9 cellular contexts compared by ENCODE assay signal in the genomic region with DNA sequence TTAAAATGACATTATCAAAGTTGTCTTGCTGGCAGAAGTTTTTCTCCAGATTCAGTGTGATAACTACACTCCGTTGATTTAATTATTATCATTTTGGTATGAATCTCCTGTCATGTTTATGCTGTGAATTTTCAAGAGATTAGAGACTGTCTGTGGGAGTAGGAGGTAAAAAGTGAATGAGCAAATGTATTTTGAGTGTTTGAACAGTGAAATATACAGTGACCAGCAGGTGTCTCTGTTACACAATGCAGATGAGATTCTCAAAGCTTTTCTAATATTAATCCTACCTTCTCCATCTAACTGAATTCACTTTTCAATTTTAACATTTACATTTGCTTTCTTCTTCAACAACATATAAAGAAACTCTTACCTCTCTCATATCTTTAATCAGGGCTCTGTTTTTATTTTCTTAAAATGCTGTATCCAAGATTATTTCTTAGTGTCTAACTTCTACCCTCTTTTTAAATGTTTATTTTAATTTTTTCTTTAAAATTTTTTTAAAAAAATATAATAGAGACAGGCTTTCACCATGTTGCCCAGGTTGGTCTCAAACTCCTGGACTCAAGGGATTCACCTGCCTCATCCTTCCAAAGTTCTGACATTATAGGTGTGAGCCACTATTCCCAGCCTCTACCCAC. TPM values are rescaled to one million over a fixed set of nuclear protein-coding genes. Genes with fewer than 3 reads are reported as not detected.
DNase-seq lines count a peak whose midpoint lies in the region; ATAC-seq and TF ChIP-seq lines count a peak whose summit lies in the region.
"Had no signal": no experiment of that assay in that cellular context is flagged by ENCODE, and none has a peak within 500 bp of the region (broad histone marks: within the 10 kb centered on the region; RNA-seq: fewer than 3 reads in every experiment).

No MANE protein-coding gene starts in this region.

- intact Hi-C loops in upper lobe of right lung (cut with DNase I) = no loop called here
- intact Hi-C loops in activated T-helper 2 cell treated with anti-CD3 and anti-CD28 coated beads, Interferon-gamma antibody, Interleukin-2, Interleukin-4, amounts not matched to agents 10 μg/mL and 5 μg/mL and 100 μg/mL, durations not matched to agents 14 hours and 24 hours and 36 hours (cut with micrococcal nuclease) = loop anchor here (1.0 to 5.0 kb wide), 3 partner anchors 370 to 1079 kb away; no protein-coding TSS in a partner anchor

- H3K9me3 Mint-ChIP-seq in WTC11 (peaks cover 11% of the 10 kb centered on the region), immature natural killer cell (no peaks in the 10 kb centered on the region)
- H3K9me3 Mint-ChIP-seq in activated T-helper 2 cell treated with anti-CD3 and anti-CD28 coated beads, Interferon-gamma antibody, Interleukin-2, Interleukin-4, amounts not matched to agents 10 μg/mL and 5 μg/mL and 100 μg/mL, durations not matched to agents 14 hours and 24 hours and 36 hours = no peaks in the 10 kb centered on the region
- H3K9me3 Mint-ChIP-seq in activated T-helper 17 cell treated with anti-CD3 and anti-CD28 coated beads, Interleukin-2, amount 50 U/mL, for 72 hours = no peaks in the 10 kb centered on the region

- H3K27me3 Mint-ChIP-seq in WTC11 (ENCODE audit: low read depth) (no peaks in the 10 kb centered on the region), immature natural killer cell (ENCODE audit: low read depth in 3 of 3) (peaks cover 0 to 3% (median under 1%) of the 10 kb centered on the region in 3 donors)
- peaks cover 4% of the 10 kb centered on the region for H3K27me3 Mint-ChIP-seq in activated T-helper 2 cell treated with anti-CD3 and anti-CD28 coated beads, Interferon-gamma antibody, Interleukin-2, Interleukin-4, amounts not matched to agents 10 μg/mL and 5 μg/mL and 100 μg/mL, durations not matched to agents 14 hours and 24 hours and 36 hours (ENCODE audit: low read depth)
- no peaks in the 10 kb centered on the region for H3K27me3 Mint-ChIP-seq in activated T-helper 17 cell treated with anti-CD3 and anti-CD28 coated beads, Interleukin-2, amount 50 U/mL, for 72 hours

- POLR2A ChIA-PET in WTC11 (lab: Charles Lee) = no interaction called here

- no peak overlapping the region for H3K4me2 ChIP-seq in Loucy (ENCODE audit: low read depth, low read length, poor library complexity, severe bottlenecking)

- CTCF ChIA-PET in WTC11 (lab: Charles Lee) = interaction anchor here (1.0 to 1.6 kb wide), 4 partner anchors 10 to 460 kb away, joined by 3 to 5 read pairs (median 4); a partner anchor contains a TSS

- TF ChIP-seq CTCF in GM12873 (IDR thresholded peaks at IDR 0.05; ENCODE audit: insufficient read depth, low read depth, low read length, missing control alignments) (peak; percentile 62), Loucy (conservative IDR thresholded peaks at IDR 0.05; ENCODE audit: low read length) (peak; percentile 80), WTC11 (IDR thresholded peaks at IDR 0.05) (peak; percentile 28; the same call in 1 of the 2 replicates), upper lobe of right lung (IDR thresholded peaks at IDR 0.05) (peak; percentile 60)

- H3K4me1 ChIP-seq in Loucy (ENCODE audit: insufficient read depth, low read length, poor library complexity, severe bottlenecking) (peaks cover 21% of the 10 kb centered on the region), upper lobe of right lung (no peaks in the 10 kb centered on the region)

- H3K4me1 Mint-ChIP-seq in WTC11 (peaks cover 5% of the 10 kb centered on the region), immature natural killer cell (no peaks in the 10 kb centered on the region)
- H3K4me1 Mint-ChIP-seq in activated T-helper 2 cell treated with anti-CD3 and anti-CD28 coated beads, Interferon-gamma antibody, Interleukin-2, Interleukin-4, amounts not matched to agents 10 μg/mL and 5 μg/mL and 100 μg/mL, durations not matched to agents 14 hours and 24 hours and 36 hours (ENCODE audit: low read depth) = peaks cover 1% of the 10 kb centered on the region
- H3K4me1 Mint-ChIP-seq in activated T-helper 17 cell treated with anti-CD3 and anti-CD28 coated beads, Interleukin-2, amount 50 U/mL, for 72 hours = no peaks in the 10 kb centered on the region

- no peaks in the 10 kb centered on the region for H3K79me2 ChIP-seq in Loucy (ENCODE audit: insufficient read depth, low read length)

- H4K20me1 ChIP-seq in Loucy (ENCODE audit: insufficient read depth, low read length, poor library complexity, severe bottlenecking) = no peaks in the 10 kb centered on the region

- H3K4me3 Mint-ChIP-seq in WTC11 (no peak overlapping the region), immature natural killer cell (no peak overlapping the region)
- no peak overlapping the region for H3K4me3 Mint-ChIP-seq in activated T-helper 2 cell treated with anti-CD3 and anti-CD28 coated beads, Interferon-gamma antibody, Interleukin-2, Interleukin-4, amounts not matched to agents 10 μg/mL and 5 μg/mL and 100 μg/mL, durations not matched to agents 14 hours and 24 hours and 36 hours (ENCODE audit: low read depth)
- H3K4me3 Mint-ChIP-seq in activated T-helper 17 cell treated with anti-CD3 and anti-CD28 coated beads, Interleukin-2, amount 50 U/mL, for 72 hours = no peak overlapping the region

- DNase-seq in AG08396 (ENCODE audit: low spot score) (peak; percentile 5), WTC11 (ENCODE audit: low spot score) (no peak), immature natural killer cell (peak in 2 of 3 donors; percentile 30 to 32), upper lobe of right lung (no peak)
- no peak for DNase-seq in activated T-helper 2 cell treated with anti-CD3 and anti-CD28 coated beads, Interferon-gamma antibody, Interleukin-2, Interleukin-4, amounts not matched to agents 10 μg/mL and 5 μg/mL and 100 μg/mL, durations not matched to agents 14 hours and 24 hours and 36 hours (ENCODE audit: low spot score)

- no peaks in the 10 kb centered on the region for H3K9me2 ChIP-seq in Loucy (replicated peaks; ENCODE audit: low read depth, low read length)

- H3K9me3 ChIP-seq in Loucy (ENCODE audit: insufficient read depth, low read depth, low read length) (0 out of 2 replicates have a peak, but pooled peaks cover 6% of the 10 kb centered on the region), upper lobe of right lung (no peaks in the 10 kb centered on the region)

- H3K36me3 Mint-ChIP-seq in WTC11 (no peaks in the 10 kb centered on the region), immature natural killer cell (no peaks in the 10 kb centered on the region)
- no peaks in the 10 kb centered on the region for H3K36me3 Mint-ChIP-seq in activated T-helper 2 cell treated with anti-CD3 and anti-CD28 coated beads, Interferon-gamma antibody, Interleukin-2, Interleukin-4, amounts not matched to agents 10 μg/mL and 5 μg/mL and 100 μg/mL, durations not matched to agents 14 hours and 24 hours and 36 hours (ENCODE audit: low read depth)
- no peaks in the 10 kb centered on the region for H3K36me3 Mint-ChIP-seq in activated T-helper 17 cell treated with anti-CD3 and anti-CD28 coated beads, Interleukin-2, amount 50 U/mL, for 72 hours (ENCODE audit: low read depth)

- no peak overlapping the region for H3K9ac ChIP-seq in Loucy (ENCODE audit: low read depth, low read length, poor library complexity, severe bottlenecking)

- H3K27me3 ChIP-seq in Loucy (ENCODE audit: insufficient read depth, low read length, poor library complexity, severe bottlenecking) (no peaks in the 10 kb centered on the region), upper lobe of right lung (no peaks in the 10 kb centered on the region)

- H3K36me3 ChIP-seq in Loucy (ENCODE audit: insufficient read depth, low read length) (no peaks in the 10 kb centered on the region), upper lobe of right lung (no peaks in the 10 kb centered on the region)

- H3K27ac Mint-ChIP-seq in WTC11 = no peak overlapping the region
- no peak overlapping the region for H3K27ac Mint-ChIP-seq in immature natural killer cell
- no peak overlapping the region for H3K27ac Mint-ChIP-seq in activated T-helper 2 cell treated with anti-CD3 and anti-CD28 coated beads, Interferon-gamma antibody, Interleukin-2, Interleukin-4, amounts not matched to agents 10 μg/mL and 5 μg/mL and 100 μg/mL, durations not matched to agents 14 hours and 24 hours and 36 hours
- H3K27ac Mint-ChIP-seq in activated T-helper 17 cell treated with anti-CD3 and anti-CD28 coated beads, Interleukin-2, amount 50 U/mL, for 72 hours = no peak overlapping the region

- no peak overlapping the region for H3K27ac ChIP-seq in upper lobe of right lung
- H3K27ac ChIP-seq: epithelial cell of prostate had no signal

- no peak overlapping the region for H3K4me3 ChIP-seq in Loucy (ENCODE audit: low read length, poor library complexity, severe bottlenecking)
- H3K4me3 ChIP-seq in upper lobe of right lung = no peak overlapping the region

- no peak overlapping the region for H2AFZ ChIP-seq in Loucy (ENCODE audit: low read length)

- no peak for ATAC-seq in WTC11
- ATAC-seq in upper lobe of right lung = peak; percentile 70
- no peak for ATAC-seq in activated T-helper 17 cell treated with anti-CD3 and anti-CD28 coated beads, Interleukin-2, amount 50 U/mL, for 72 hours (replicated peaks)

- no peaks in the 10 kb centered on the region; the same call in 1 of the 2 replicates for H3F3A ChIP-seq in Loucy (ENCODE audit: low read depth)

TF ChIP-seq in WTC11, 78 proteins besides CTCF, POLR2A, EP300 and RAD21 (continues in another document):
- no peak for TF ChIP-seq GTF2I (CRISPR knock-in tag; conservative IDR thresholded peaks at IDR 0.05)
- TF ChIP-seq IRF2 (CRISPR knock-in tag; IDR thresholded peaks at IDR 0.05; ENCODE audit: borderline replicate concordance, low read depth) = no peak
- TF ChIP-seq, protein P1, sequence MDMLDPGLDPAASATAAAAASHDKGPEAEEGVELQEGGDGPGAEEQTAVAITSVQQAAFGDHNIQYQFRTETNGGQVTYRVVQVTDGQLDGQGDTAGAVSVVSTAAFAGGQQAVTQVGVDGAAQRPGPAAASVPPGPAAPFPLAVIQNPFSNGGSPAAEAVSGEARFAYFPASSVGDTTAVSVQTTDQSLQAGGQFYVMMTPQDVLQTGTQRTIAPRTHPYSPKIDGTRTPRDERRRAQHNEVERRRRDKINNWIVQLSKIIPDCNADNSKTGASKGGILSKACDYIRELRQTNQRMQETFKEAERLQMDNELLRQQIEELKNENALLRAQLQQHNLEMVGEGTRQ (CRISPR knock-in tag; IDR thresholded peaks at IDR 0.05) = no peak
- TF ChIP-seq ZNF423 (CRISPR knock-in tag; IDR thresholded peaks at IDR 0.05) = no peak

RNA-seq across cellular contexts. Expression of a gene that starts 20.9 kb away (rescaled TPM):
- total RNA-seq in WTC11 (2021) (25.3 to 28.6 TPM (median 25.8 TPM) in 3 replicates), upper lobe of right lung (24.9 TPM)
- 10 to 100 TPM; 14.1 to 16.7 (median 15.4) TPM for polyA plus RNA-seq in immature natural killer cell
- total RNA-seq in activated T-helper 2 cell treated with anti-CD3 and anti-CD28 coated beads, Interferon-gamma antibody, Interleukin-2, Interleukin-4, amounts not matched to agents 10 μg/mL and 5 μg/mL and 100 μg/mL, durations not matched to agents 14 hours and 24 hours and 36 hours = 40.6 and 47.6 TPM in 2 replicates
- total RNA-seq in activated T-helper 17 cell treated with anti-CD3 and anti-CD28 coated beads, Interleukin-2, amount 50 U/mL, for 72 hours = 10 to 100 TPM; 33.7 to 34.6 TPM

Comparison
In these comparisons a context has a peak if more than half of its experiments do, and no peak if none do; other contexts are left out.
1. DNase-seq: peak in AG08396 (single experiment) and immature natural killer cell (2 of 3); none in WTC11 (single experiment), upper lobe of right lung (single experiment) and activated T-helper 2 cell treated with anti-CD3 and anti-CD28 coated beads, Interferon-gamma antibody, Interleukin-2, Interleukin-4, amounts not matched to agents 10 μg/mL and 5 μg/mL and 100 μg/mL, durations not matched to agents 14 hours and 24 hours and 36 hours (single experiment).
2. CTCF ChIP-seq: peak in every context shown above with its lines; median percentile 80 in Loucy; 62 in GM12873; 60 in upper lobe of right lung; 28 in WTC11.